Comparison of ENCODE assay signal across 1 cellular context in the genomic region with DNA sequence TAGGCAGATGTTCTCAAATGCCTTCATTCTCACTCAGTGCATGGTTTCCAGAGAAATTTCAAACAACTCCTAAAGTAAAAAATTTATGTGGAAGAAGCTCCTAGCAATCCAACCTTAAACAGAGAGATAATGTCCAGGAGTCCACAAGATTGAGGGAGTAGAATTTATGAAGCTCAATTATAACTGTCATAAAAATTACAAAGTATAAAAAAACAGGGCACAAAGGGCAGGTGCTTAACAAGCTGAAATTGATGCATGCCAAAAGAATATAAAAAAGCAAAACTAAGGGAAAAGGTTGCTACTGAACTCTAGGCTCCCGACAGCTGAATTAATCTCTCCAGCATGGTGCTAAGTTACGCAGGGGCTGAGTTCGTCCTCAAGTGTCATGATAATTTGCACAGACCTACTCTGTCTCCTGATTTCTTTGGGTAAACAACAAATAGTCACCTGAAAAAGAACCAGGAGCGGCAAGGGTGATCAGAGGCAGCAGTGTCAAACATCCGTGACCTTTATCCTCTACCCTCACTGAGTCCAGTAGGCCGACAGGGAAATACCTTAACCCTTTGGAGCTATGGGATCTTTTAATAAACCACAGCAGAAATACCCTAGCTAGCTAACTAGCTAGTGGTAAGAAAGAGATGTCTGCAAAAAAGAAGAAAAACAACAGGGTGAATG.
TF ChIP-seq lines count a peak whose summit lies in the region.

No MANE protein-coding gene starts in this region.

TF ChIP-seq in HepG2, 621 proteins besides CTCF, POLR2A, EP300 and RAD21 (continued from another document and continues in another):
- TF ChIP-seq FOSL2 (CRISPR knock-in tag; IDR thresholded peaks at IDR 0.05) (peak; percentile 63), HHEX (CRISPR knock-in tag; IDR thresholded peaks at IDR 0.05) (peak; percentile 26; the same call in 1 of the 2 replicates), ZSCAN30 (CRISPR knock-in tag; IDR thresholded peaks at IDR 0.05) (no peak), ZBTB3 (CRISPR knock-in tag; IDR thresholded peaks at IDR 0.05; ENCODE audit: borderline replicate concordance, low read depth) (0 out of 2 replicates have a peak, but pooled peaks have one; percentile 55), RARA (CRISPR knock-in tag; IDR thresholded peaks at IDR 0.05) (peak; percentile 83), ASH2L (IDR thresholded peaks at IDR 0.05; ENCODE audit: insufficient read length, low read depth, low read length) (peak; percentile 56), KMT2A (CRISPR knock-in tag; IDR thresholded peaks at IDR 0.05) (peak; percentile 42; the same call in 1 of the 2 replicates), MIXL1 (CRISPR knock-in tag; IDR thresholded peaks at IDR 0.05) (peak; percentile 74; the same call in 1 of the 2 replicates), ATRX (CRISPR knock-in tag; IDR thresholded peaks at IDR 0.05; ENCODE audit: borderline replicate concordance) (no peak), FOXA1 (IDR thresholded peaks at IDR 0.05) (no peak), FOXA1 (CRISPR knock-in tag; IDR thresholded peaks at IDR 0.05) (peak; percentile 84), KLF16 (CRISPR knock-in tag; IDR thresholded peaks at IDR 0.05) (peak in 1 of 2 experiments; percentile 46; a peak in 1 of 4 replicates), SIN3B (IDR thresholded peaks at IDR 0.05; ENCODE audit: low read length) (no peak), PCBP1 (IDR thresholded peaks at IDR 0.05; ENCODE audit: borderline replicate concordance, low read depth, low read length) (no peak), NCOR1 (IDR thresholded peaks at IDR 0.05; ENCODE audit: borderline replicate concordance, low read length) (peak; percentile 52; the same call in 1 of the 2 replicates), RFXANK (CRISPR knock-in tag; IDR thresholded peaks at IDR 0.05) (no peak), SNAPC2 (CRISPR knock-in tag; IDR thresholded peaks at IDR 0.05) (0 out of 2 replicates have a peak, but pooled peaks have one; percentile 24), ZNF556 (CRISPR knock-in tag; IDR thresholded peaks at IDR 0.05; ENCODE audit: borderline replicate concordance) (no peak), ZNF292 (CRISPR knock-in tag; IDR thresholded peaks at IDR 0.05; ENCODE audit: borderline replicate concordance, low read depth) (peak; percentile 72; the same call in 1 of the 2 replicates), ERF (CRISPR knock-in tag; IDR thresholded peaks at IDR 0.05) (no peak), CEBPG (CRISPR knock-in tag; IDR thresholded peaks at IDR 0.05) (0 out of 2 replicates have a peak, but pooled peaks have one; percentile 4), TBL1XR1 (IDR thresholded peaks at IDR 0.05; ENCODE audit: borderline replicate concordance, low read length, partially characterized antibody) (no peak), NFRKB (IDR thresholded peaks at IDR 0.05) (no peak), EEA1 (CRISPR knock-in tag; IDR thresholded peaks at IDR 0.05; ENCODE audit: borderline replicate concordance) (no peak), ZNF543 (CRISPR knock-in tag; IDR thresholded peaks at IDR 0.05) (no peak), ZNF652 (CRISPR knock-in tag; IDR thresholded peaks at IDR 0.05; ENCODE audit: borderline replicate concordance, low read depth) (peak; percentile 99), KDM6A (CRISPR knock-in tag; IDR thresholded peaks at IDR 0.05; ENCODE audit: low read depth) (peak; percentile 68), WIZ (CRISPR knock-in tag; IDR thresholded peaks at IDR 0.05) (no peak), SP5 (CRISPR knock-in tag; IDR thresholded peaks at IDR 0.05; ENCODE audit: borderline replicate concordance, low read depth) (peak; percentile 17; the same call in 1 of the 2 replicates), ELF3 (CRISPR knock-in tag; IDR thresholded peaks at IDR 0.05) (peak; percentile 71), RFX3 (CRISPR knock-in tag; IDR thresholded peaks at IDR 0.05) (no peak), ZNF205 (CRISPR knock-in tag; IDR thresholded peaks at IDR 0.05) (peak; percentile 53), ZNF547 (CRISPR knock-in tag; IDR thresholded peaks at IDR 0.05) (no peak), SMC3 (IDR thresholded peaks at IDR 0.05; ENCODE audit: low read length) (no peak), KLF6 (CRISPR knock-in tag; IDR thresholded peaks at IDR 0.05) (no peak)
- TF ChIP-seq, protein P1, sequence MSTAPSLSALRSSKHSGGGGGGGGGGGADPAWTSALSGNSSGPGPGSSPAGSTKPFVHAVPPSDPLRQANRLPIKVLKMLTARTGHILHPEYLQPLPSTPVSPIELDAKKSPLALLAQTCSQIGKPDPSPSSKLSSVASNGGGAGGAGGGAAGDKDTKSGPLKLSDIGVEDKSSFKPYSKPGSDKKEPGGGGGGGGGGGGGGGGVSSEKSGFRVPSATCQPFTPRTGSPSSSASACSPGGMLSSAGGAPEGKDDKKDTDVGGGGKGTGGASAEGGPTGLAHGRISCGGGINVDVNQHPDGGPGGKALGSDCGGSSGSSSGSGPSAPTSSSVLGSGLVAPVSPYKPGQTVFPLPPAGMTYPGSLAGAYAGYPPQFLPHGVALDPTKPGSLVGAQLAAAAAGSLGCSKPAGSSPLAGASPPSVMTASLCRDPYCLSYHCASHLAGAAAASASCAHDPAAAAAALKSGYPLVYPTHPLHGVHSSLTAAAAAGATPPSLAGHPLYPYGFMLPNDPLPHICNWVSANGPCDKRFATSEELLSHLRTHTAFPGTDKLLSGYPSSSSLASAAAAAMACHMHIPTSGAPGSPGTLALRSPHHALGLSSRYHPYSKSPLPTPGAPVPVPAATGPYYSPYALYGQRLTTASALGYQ (CRISPR knock-in tag; IDR thresholded peaks at IDR 0.05), result no peak
- TF ChIP-seq, protein P2, sequence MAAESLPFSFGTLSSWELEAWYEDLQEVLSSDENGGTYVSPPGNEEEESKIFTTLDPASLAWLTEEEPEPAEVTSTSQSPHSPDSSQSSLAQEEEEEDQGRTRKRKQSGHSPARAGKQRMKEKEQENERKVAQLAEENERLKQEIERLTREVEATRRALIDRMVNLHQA (CRISPR knock-in tag; IDR thresholded peaks at IDR 0.05), result no peak
- TF ChIP-seq, protein P3, sequence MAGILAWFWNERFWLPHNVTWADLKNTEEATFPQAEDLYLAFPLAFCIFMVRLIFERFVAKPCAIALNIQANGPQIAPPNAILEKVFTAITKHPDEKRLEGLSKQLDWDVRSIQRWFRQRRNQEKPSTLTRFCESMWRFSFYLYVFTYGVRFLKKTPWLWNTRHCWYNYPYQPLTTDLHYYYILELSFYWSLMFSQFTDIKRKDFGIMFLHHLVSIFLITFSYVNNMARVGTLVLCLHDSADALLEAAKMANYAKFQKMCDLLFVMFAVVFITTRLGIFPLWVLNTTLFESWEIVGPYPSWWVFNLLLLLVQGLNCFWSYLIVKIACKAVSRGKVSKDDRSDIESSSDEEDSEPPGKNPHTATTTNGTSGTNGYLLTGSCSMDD (CRISPR knock-in tag; IDR thresholded peaks at IDR 0.05), result no peak
- TF ChIP-seq, protein P4, sequence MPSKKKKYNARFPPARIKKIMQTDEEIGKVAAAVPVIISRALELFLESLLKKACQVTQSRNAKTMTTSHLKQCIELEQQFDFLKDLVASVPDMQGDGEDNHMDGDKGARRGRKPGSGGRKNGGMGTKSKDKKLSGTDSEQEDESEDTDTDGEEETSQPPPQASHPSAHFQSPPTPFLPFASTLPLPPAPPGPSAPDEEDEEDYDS (CRISPR knock-in tag; IDR thresholded peaks at IDR 0.05), result no peak
- TF ChIP-seq, protein P5, sequence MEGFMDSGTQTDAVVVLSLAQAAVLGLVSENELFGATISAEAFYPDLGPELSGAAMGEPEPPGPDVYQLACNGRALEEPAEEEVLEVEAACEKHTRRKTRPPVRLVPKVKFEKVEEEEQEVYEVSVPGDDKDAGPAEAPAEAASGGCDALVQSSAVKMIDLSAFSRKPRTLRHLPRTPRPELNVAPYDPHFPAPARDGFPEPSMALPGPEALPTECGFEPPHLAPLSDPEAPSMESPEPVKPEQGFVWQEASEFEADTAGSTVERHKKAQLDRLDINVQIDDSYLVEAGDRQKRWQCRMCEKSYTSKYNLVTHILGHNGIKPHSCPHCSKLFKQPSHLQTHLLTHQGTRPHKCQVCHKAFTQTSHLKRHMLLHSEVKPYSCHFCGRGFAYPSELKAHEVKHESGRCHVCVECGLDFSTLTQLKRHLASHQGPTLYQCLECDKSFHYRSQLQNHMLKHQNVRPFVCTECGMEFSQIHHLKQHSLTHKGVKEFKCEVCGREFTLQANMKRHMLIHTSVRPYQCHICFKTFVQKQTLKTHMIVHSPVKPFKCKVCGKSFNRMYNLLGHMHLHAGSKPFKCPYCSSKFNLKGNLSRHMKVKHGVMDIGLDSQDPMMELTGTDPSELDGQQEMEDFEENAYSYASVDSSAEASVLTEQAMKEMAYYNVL (CRISPR knock-in tag; IDR thresholded peaks at IDR 0.05; ENCODE audit: borderline replicate concordance), result no peak
- TF ChIP-seq, protein P6, sequence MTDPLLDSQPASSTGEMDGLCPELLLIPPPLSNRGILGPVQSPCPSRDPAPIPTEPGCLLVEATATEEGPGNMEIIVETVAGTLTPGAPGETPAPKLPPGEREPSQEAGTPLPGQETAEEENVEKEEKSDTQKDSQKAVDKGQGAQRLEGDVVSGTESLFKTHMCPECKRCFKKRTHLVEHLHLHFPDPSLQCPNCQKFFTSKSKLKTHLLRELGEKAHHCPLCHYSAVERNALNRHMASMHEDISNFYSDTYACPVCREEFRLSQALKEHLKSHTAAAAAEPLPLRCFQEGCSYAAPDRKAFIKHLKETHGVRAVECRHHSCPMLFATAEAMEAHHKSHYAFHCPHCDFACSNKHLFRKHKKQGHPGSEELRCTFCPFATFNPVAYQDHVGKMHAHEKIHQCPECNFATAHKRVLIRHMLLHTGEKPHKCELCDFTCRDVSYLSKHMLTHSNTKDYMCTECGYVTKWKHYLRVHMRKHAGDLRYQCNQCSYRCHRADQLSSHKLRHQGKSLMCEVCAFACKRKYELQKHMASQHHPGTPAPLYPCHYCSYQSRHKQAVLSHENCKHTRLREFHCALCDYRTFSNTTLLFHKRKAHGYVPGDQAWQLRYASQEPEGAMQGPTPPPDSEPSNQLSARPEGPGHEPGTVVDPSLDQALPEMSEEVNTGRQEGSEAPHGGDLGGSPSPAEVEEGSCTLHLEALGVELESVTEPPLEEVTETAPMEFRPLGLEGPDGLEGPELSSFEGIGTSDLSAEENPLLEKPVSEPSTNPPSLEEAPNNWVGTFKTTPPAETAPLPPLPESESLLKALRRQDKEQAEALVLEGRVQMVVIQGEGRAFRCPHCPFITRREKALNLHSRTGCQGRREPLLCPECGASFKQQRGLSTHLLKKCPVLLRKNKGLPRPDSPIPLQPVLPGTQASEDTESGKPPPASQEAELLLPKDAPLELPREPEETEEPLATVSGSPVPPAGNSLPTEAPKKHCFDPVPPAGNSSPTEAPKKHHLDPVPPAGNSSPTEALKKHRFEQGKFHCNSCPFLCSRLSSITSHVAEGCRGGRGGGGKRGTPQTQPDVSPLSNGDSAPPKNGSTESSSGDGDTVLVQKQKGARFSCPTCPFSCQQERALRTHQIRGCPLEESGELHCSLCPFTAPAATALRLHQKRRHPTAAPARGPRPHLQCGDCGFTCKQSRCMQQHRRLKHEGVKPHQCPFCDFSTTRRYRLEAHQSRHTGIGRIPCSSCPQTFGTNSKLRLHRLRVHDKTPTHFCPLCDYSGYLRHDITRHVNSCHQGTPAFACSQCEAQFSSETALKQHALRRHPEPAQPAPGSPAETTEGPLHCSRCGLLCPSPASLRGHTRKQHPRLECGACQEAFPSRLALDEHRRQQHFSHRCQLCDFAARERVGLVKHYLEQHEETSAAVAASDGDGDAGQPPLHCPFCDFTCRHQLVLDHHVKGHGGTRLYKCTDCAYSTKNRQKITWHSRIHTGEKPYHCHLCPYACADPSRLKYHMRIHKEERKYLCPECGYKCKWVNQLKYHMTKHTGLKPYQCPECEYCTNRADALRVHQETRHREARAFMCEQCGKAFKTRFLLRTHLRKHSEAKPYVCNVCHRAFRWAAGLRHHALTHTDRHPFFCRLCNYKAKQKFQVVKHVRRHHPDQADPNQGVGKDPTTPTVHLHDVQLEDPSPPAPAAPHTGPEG (CRISPR knock-in tag; IDR thresholded peaks at IDR 0.05), result no peak
- TF ChIP-seq, protein P7, sequence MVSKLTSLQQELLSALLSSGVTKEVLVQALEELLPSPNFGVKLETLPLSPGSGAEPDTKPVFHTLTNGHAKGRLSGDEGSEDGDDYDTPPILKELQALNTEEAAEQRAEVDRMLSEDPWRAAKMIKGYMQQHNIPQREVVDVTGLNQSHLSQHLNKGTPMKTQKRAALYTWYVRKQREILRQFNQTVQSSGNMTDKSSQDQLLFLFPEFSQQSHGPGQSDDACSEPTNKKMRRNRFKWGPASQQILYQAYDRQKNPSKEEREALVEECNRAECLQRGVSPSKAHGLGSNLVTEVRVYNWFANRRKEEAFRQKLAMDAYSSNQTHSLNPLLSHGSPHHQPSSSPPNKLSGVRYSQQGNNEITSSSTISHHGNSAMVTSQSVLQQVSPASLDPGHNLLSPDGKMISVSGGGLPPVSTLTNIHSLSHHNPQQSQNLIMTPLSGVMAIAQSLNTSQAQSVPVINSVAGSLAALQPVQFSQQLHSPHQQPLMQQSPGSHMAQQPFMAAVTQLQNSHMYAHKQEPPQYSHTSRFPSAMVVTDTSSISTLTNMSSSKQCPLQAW (CRISPR knock-in tag; IDR thresholded peaks at IDR 0.05), result 0 out of 2 replicates have a peak, but pooled peaks have one; percentile 28
- TF ChIP-seq, protein P8, sequence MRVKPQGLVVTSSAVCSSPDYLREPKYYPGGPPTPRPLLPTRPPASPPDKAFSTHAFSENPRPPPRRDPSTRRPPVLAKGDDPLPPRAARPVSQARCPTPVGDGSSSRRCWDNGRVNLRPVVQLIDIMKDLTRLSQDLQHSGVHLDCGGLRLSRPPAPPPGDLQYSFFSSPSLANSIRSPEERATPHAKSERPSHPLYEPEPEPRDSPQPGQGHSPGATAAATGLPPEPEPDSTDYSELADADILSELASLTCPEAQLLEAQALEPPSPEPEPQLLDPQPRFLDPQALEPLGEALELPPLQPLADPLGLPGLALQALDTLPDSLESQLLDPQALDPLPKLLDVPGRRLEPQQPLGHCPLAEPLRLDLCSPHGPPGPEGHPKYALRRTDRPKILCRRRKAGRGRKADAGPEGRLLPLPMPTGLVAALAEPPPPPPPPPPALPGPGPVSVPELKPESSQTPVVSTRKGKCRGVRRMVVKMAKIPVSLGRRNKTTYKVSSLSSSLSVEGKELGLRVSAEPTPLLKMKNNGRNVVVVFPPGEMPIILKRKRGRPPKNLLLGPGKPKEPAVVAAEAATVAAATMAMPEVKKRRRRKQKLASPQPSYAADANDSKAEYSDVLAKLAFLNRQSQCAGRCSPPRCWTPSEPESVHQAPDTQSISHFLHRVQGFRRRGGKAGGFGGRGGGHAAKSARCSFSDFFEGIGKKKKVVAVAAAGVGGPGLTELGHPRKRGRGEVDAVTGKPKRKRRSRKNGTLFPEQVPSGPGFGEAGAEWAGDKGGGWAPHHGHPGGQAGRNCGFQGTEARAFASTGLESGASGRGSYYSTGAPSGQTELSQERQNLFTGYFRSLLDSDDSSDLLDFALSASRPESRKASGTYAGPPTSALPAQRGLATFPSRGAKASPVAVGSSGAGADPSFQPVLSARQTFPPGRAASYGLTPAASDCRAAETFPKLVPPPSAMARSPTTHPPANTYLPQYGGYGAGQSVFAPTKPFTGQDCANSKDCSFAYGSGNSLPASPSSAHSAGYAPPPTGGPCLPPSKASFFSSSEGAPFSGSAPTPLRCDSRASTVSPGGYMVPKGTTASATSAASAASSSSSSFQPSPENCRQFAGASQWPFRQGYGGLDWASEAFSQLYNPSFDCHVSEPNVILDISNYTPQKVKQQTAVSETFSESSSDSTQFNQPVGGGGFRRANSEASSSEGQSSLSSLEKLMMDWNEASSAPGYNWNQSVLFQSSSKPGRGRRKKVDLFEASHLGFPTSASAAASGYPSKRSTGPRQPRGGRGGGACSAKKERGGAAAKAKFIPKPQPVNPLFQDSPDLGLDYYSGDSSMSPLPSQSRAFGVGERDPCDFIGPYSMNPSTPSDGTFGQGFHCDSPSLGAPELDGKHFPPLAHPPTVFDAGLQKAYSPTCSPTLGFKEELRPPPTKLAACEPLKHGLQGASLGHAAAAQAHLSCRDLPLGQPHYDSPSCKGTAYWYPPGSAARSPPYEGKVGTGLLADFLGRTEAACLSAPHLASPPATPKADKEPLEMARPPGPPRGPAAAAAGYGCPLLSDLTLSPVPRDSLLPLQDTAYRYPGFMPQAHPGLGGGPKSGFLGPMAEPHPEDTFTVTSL (CRISPR knock-in tag; IDR thresholded peaks at IDR 0.05; ENCODE audit: borderline replicate concordance), result peak; percentile 76; the same call in 1 of the 2 replicates
